Comparison of ENCODE assay signal across 1 cellular context in genomic region chr14:94173471-94173884, GRCh38.
TF ChIP-seq lines count a peak whose summit lies in the region.

No MANE protein-coding gene starts in this region.

TF ChIP-seq in HEK293, 187 proteins besides CTCF, POLR2A, EP300 and RAD21 (continued from another document):
- no peak for TF ChIP-seq ZBTB11 (tag by site-specific recombination; conservative IDR thresholded peaks at IDR 0.05; ENCODE audit: low read depth)
- peak; percentile 53 for TF ChIP-seq ZIC2 (tag by site-specific recombination; IDR thresholded peaks at IDR 0.05)
- peak; percentile 56; the same call in 1 of the 2 replicates for TF ChIP-seq GLIS2 (tag by site-specific recombination; IDR thresholded peaks at IDR 0.05)
- TF ChIP-seq ZNF140 (tag by site-specific recombination; IDR thresholded peaks at IDR 0.05): no peak
- TF ChIP-seq AEBP2 (tag by site-specific recombination; IDR thresholded peaks at IDR 0.05; ENCODE audit: borderline replicate concordance): no peak
- TF ChIP-seq ZNF777 (tag by site-specific recombination; IDR thresholded peaks at IDR 0.05; ENCODE audit: borderline replicate concordance): peak; percentile 57; the same call in 1 of the 2 replicates
- TF ChIP-seq HOXC10 (CRISPR knock-in tag; IDR thresholded peaks at IDR 0.05): no peak
- no peak for TF ChIP-seq MEIS1 (CRISPR knock-in tag; IDR thresholded peaks at IDR 0.05; ENCODE audit: borderline replicate concordance)
- no peak for TF ChIP-seq ZNF311 (tag by site-specific recombination; IDR thresholded peaks at IDR 0.05; ENCODE audit: borderline replicate concordance)
- peak; percentile 40 for TF ChIP-seq KLF9 (tag by site-specific recombination; IDR thresholded peaks at IDR 0.05; ENCODE audit: low read depth)
